ENCODE assay signal across 1 cellular context in the genomic region with DNA sequence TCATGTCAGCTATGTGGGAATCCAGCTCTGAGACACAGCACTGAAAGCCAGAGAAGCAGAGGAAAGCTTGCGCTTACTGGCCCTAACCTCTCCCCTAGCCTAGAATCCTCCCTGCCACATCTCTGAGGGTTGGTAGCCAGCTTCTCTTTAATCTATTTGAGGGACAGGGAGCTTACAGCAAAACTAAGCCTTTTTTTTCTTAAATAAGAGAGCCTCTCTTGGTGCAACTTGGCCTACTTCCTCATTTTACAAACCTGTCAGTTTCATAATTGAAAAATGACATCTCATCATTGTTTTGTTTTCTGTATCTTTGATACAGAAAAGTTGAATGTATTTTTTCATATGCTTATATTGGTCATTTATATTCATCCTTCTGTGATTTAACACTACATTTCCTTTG.
TF ChIP-seq lines count a peak whose summit lies in the region.

No MANE protein-coding gene starts in this region.

TF ChIP-seq in SK-N-SH, 30 proteins besides CTCF, POLR2A, EP300 and RAD21 (continued from another document):
- TF ChIP-seq IRF3 (IDR thresholded peaks at IDR 0.05; ENCODE audit: low read depth, low read length) = no peak
